Comparison of ENCODE assay signal across 8 cellular contexts in the genomic region with DNA sequence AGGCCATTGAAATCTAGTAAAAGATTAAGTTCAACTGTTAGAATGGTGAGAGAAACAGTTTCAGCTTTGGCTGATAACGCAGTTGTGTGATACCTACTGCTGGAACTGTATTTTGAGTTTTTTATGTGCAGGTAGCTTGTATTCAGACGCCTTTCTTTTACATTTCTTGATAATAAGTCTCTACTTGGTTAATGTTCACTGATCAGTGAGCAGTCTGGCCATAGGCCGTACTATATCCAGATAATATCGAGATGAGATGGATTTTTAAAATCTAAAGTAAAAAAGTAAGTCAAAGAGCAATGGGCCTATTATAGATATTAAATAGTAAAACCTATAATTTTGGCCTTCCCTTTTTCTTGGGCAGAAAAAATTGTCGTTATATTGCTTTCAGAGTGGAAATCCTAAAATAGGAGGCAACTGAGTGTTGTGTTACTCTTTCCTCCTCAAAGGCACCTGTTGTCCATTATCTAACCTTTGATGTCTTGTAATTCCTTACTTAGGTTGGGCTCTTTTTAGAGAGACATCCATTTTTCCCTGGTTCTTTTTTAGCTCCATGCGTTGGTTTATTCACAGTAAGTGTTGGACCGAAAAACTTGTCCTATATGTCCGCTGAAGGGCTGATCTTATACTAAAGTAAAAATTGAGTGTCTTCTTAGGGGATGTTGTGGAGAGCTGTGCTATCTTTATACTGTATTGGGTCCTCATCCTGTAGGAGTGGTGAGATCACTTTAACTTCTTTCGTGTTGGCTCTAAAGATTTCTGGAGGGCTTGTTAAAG. TPM values are rescaled to one million over a fixed set of nuclear protein-coding genes. Genes with fewer than 3 reads are reported as not detected.
DNase-seq lines count a peak whose midpoint lies in the region; ATAC-seq and TF ChIP-seq lines count a peak whose summit lies in the region.

No MANE protein-coding gene starts in this region.

- TF ChIP-seq CTCF in A673 (conservative IDR thresholded peaks at IDR 0.05; ENCODE audit: low read depth, low read length) (no peak), coronary artery (IDR thresholded peaks at IDR 0.05) (no peak)

- peak overlapping the region; percentile 79; the same call in 1 of the 2 replicates for H3K9ac ChIP-seq in HUES64 (ENCODE audit: low read depth, low read length)

- ATAC-seq in HG02623 (IDR thresholded peaks at IDR 0.05; ENCODE audit: unreplicated experiment) = no peak

- no TSS peak for BruUV-seq in A673 (replicated peaks; lab: Mats Ljungman, UMichigan)

- H3K4me3 ChIP-seq in A673 (ENCODE audit: low read depth, low read length, poor library complexity, severe bottlenecking) (peak overlapping the region; percentile 69), HUES64 (ENCODE audit: low read length) (peak overlapping the region; percentile 77), coronary artery (peak overlapping the region; percentile 96), muscle layer of duodenum (ENCODE audit: low read depth in 1 of 2, low read length in 2 of 2) (peak overlapping the region; percentile 78 to 85)

- intact Hi-C loops in A673 (cut with micrococcal nuclease; ENCODE audit: unreplicated experiment) = loop anchor here (2.0 kb wide), 1 partner anchor 74 kb away; no protein-coding TSS in a partner anchor

- POLR2A ChIA-PET in A673 (lab: Charles Lee; ENCODE audit: low non-redundant PET) = no interaction called here

- no peaks in the 10 kb centered on the region for H3K36me3 ChIP-seq in A673 (ENCODE audit: insufficient read depth, low read length, poor library complexity, severe bottlenecking)
- H3K36me3 ChIP-seq in HUES64 (ENCODE audit: insufficient read depth, low read length) = no peaks in the 10 kb centered on the region
- H3K36me3 ChIP-seq in muscle layer of duodenum (ENCODE audit: control insufficient read depth in 1 of 2, insufficient read depth in 2 of 2, low read length in 2 of 2) = no peaks in the 10 kb centered on the region

- no peaks in the 10 kb centered on the region for H3K27me3 ChIP-seq in A673 (replicated peaks; ENCODE audit: insufficient read depth, low read depth, low read length, poor library complexity)
- no peaks in the 10 kb centered on the region for H3K27me3 ChIP-seq in HUES64 (ENCODE audit: insufficient read depth, low read length)
- H3K27me3 ChIP-seq in muscle layer of duodenum (ENCODE audit: low read depth, low read length) = no peaks in the 10 kb centered on the region

- 59% methylated on average over 8 of the region's 9 CpGs for WGBS in HUES64

- H3K4me1 ChIP-seq in A673 (ENCODE audit: insufficient read depth, low read length, poor library complexity, severe bottlenecking) (peaks cover 24% of the 10 kb centered on the region), HUES64 (ENCODE audit: insufficient read depth, low read length) (peaks cover 27% of the 10 kb centered on the region), muscle layer of duodenum (ENCODE audit: control insufficient read depth in 1 of 2, insufficient read depth in 2 of 2, low read length in 2 of 2) (peaks cover 11 to 25% of the 10 kb centered on the region in 2 donors)

- DNase-seq in A673 (ENCODE audit: low spot score) (peak; percentile 9), coronary artery (ENCODE audit: low spot score) (no peak), 8988T (no peak), LoVo (ENCODE audit: low spot score) (no peak), mucosa of gallbladder (ENCODE audit: low spot score) (no peak)

- CTCF ChIA-PET in A673 (lab: Charles Lee) = interaction anchor here (1.4 kb wide), 1 partner anchor 38 kb away, joined by 3 read pairs; no protein-coding TSS in a partner anchor

- H3K27ac ChIP-seq in A673 (ENCODE audit: low read depth, low read length, poor library complexity, severe bottlenecking) (peak overlapping the region; percentile 81), HUES64 (ENCODE audit: low read depth, low read length) (no peak overlapping the region), coronary artery (peak overlapping the region; percentile 80 to 97), muscle layer of duodenum (ENCODE audit: low read length) (peak overlapping the region; percentile 90)

- H3K9me3 ChIP-seq in A673 (ENCODE audit: low read depth, low read length, poor library complexity, severe bottlenecking) (no peaks in the 10 kb centered on the region), HUES64 (ENCODE audit: insufficient read depth, low read depth, low read length) (no peaks in the 10 kb centered on the region), muscle layer of duodenum (ENCODE audit: control insufficient read depth in 1 of 2, low read length in 2 of 2) (no peaks in the 10 kb centered on the region)

RNA-seq across cellular contexts. Expression of gene EML4, which starts 1.7 kb away (rescaled TPM):
- total RNA-seq in A673 (2021) (93.7 and 103 TPM in 2 replicates), mucosa of gallbladder (111 TPM)
- 55.1 TPM for polyA plus RNA-seq in HUES64 (2013, experiment 1 of 2)
- 60.3 TPM for polyA plus RNA-seq in HUES64 (2013, experiment 2 of 2)
